12 cellular contexts compared by ENCODE assay signal in genomic region chr22:20242393-20243175, GRCh38. TPM values are rescaled to one million over a fixed set of nuclear protein-coding genes. Genes with fewer than 3 reads are reported as not detected.
A peak's percentile ranks its signal among the peaks of the same experiment; 100 is the strongest.
DNase-seq lines count a peak whose midpoint lies in the region; ATAC-seq and TF ChIP-seq lines count a peak whose summit lies in the region.
"Had no signal": no experiment of that assay in that cellular context is flagged by ENCODE, and none has a peak within 500 bp of the region (broad histone marks: within the 10 kb centered on the region; RNA-seq: fewer than 3 reads in every experiment).

No MANE protein-coding gene starts in this region.

- peaks cover 26% of the 10 kb centered on the region for H3K79me1 ChIP-seq in neuronal stem cell (ENCODE audit: low read depth, low read length)

- H3K4me2 ChIP-seq in neuronal stem cell (ENCODE audit: insufficient read depth, low read length, poor library complexity, severe bottlenecking) = no peak overlapping the region

- no peak overlapping the region for H3K27ac Mint-ChIP-seq in T-helper 1 cell treated with Interleukin-12 subunit alpha and Interleukin-12 subunit beta and Interleukin-4 antibody, amounts not matched to agents 30 μg/mL and 1 μg/mL, for 36 hours
- H3K27ac Mint-ChIP-seq in brain = peak overlapping the region in 3 of 5 experiments; percentile 95 to 96 (median 95)

- H2BK15ac ChIP-seq in neuronal stem cell (ENCODE audit: low read length) = peak overlapping the region; percentile 96

- peak overlapping the region; percentile 92 for H4K8ac ChIP-seq in neuronal stem cell (ENCODE audit: low read depth, low read length)

- no peaks in the 10 kb centered on the region for H3K9me3 Mint-ChIP-seq in T-helper 1 cell treated with Interleukin-12 subunit alpha and Interleukin-12 subunit beta and Interleukin-4 antibody, amounts not matched to agents 30 μg/mL and 1 μg/mL, for 36 hours
- H3K9me3 Mint-ChIP-seq in brain = peaks cover 0 to 3% (median 0%) of the 10 kb centered on the region in 5 experiments
- H3K9me3 Mint-ChIP-seq: neural progenitor cell had no signal

- H3K14ac ChIP-seq in neuronal stem cell (ENCODE audit: low read length) = peak overlapping the region; percentile 89

- no peaks in the 10 kb centered on the region for H3K27me3 Mint-ChIP-seq in T-helper 1 cell treated with Interleukin-12 subunit alpha and Interleukin-12 subunit beta and Interleukin-4 antibody, amounts not matched to agents 30 μg/mL and 1 μg/mL, for 36 hours (ENCODE audit: low read depth)
- peaks cover 2% of the 10 kb centered on the region for H3K27me3 Mint-ChIP-seq in brain

- peaks cover 23% of the 10 kb centered on the region for H3K4me1 Mint-ChIP-seq in T-helper 1 cell treated with Interleukin-12 subunit alpha and Interleukin-12 subunit beta and Interleukin-4 antibody, amounts not matched to agents 30 μg/mL and 1 μg/mL, for 36 hours (ENCODE audit: low read depth)
- peaks cover 96% of the 10 kb centered on the region for H3K4me1 Mint-ChIP-seq in brain

- H2BK12ac ChIP-seq in neuronal stem cell (ENCODE audit: low read length) = peak overlapping the region; percentile 59

- DNase-seq in NCI-H1694 treated with DMSO at 0.1 percent for 48 hours (lab: John Stamatoyannopoulos, UW) (peak; percentile 18), NCI-H1694 (lab: John Stamatoyannopoulos, UW) (no peak), neuronal stem cell (ENCODE audit: low spot score) (no peak), NCI-H1436 treated with DMSO at 0.1 percent for 48 hours (lab: John Stamatoyannopoulos, UW) (no peak), DMS79 (lab: John Stamatoyannopoulos, UW) (no peak), left lung (no peak)

- H3K27me3 ChIP-seq in neuronal stem cell (ENCODE audit: control insufficient read depth in 3 of 3, insufficient read depth in 3 of 3, low read depth in 1 of 3, low read length in 3 of 3) (no peaks in the 10 kb centered on the region), left lung (no peaks in the 10 kb centered on the region)
- H3K27me3 ChIP-seq: neural progenitor cell, testis had no signal

- peak overlapping the region; percentile 99 for H3K23ac ChIP-seq in neuronal stem cell (ENCODE audit: low read depth, low read length, poor library complexity)

- H3K4me3 Mint-ChIP-seq in T-helper 1 cell treated with Interleukin-12 subunit alpha and Interleukin-12 subunit beta and Interleukin-4 antibody, amounts not matched to agents 30 μg/mL and 1 μg/mL, for 36 hours = peak overlapping the region; percentile 31
- H3K4me3 Mint-ChIP-seq in brain = peak overlapping the region in 1 of 5 experiments; percentile 16
- H3K4me3 Mint-ChIP-seq: neural progenitor cell had no signal

- H3K4me3 ChIP-seq in neuronal stem cell (ENCODE audit: low read length in 2 of 2) (peak overlapping the region in 1 of 2 donors; percentile 26), left lung (no peak overlapping the region)
- H3K4me3 ChIP-seq: neural progenitor cell, sigmoid colon, testis had no signal

- H3K9me3 ChIP-seq in neuronal stem cell (replicated peaks in 1 of 2; ENCODE audit: control insufficient read depth in 2 of 2, insufficient read depth in 1 of 2, low read depth in 1 of 2, low read length in 2 of 2) (no peaks in the 10 kb centered on the region), left lung (no peaks in the 10 kb centered on the region)
- H3K9me3 ChIP-seq: sigmoid colon, testis had no signal

- peak overlapping the region; percentile 89 for H2AK5ac ChIP-seq in neuronal stem cell (ENCODE audit: low read depth, low read length)

- peak overlapping the region; percentile 65 for H3K18ac ChIP-seq in neuronal stem cell (ENCODE audit: low read length)

- H3K9ac ChIP-seq in neuronal stem cell (ENCODE audit: low read depth, low read length, poor library complexity) = no peak overlapping the region
- H3K9ac ChIP-seq: neural progenitor cell had no signal

- H2BK5ac ChIP-seq in neuronal stem cell (ENCODE audit: low read length) = peak overlapping the region; percentile 94

- H3K27ac ChIP-seq in neuronal stem cell (replicated peaks; ENCODE audit: low read length) = no peak overlapping the region
- peak overlapping the region in 1 of 2 donors; percentile 41 for H3K27ac ChIP-seq in left lung
- H3K27ac ChIP-seq: 22Rv1, neural progenitor cell, sigmoid colon, testis had no signal

- whole genome bisulfite sequencing in neuronal stem cell (ENCODE audit: extremely low coverage in 2 of 2, insufficient read length in 2 of 2, insufficient replicate concordance in 1 of 2), 2 donors = no CpG with 5 or more reads among the region's 42 CpGs

- no peak overlapping the region for H2AFZ ChIP-seq in neuronal stem cell (ENCODE audit: low read length)
- H2AFZ ChIP-seq: neural progenitor cell had no signal

- intact Hi-C loops in left lung (cut with DNase I) = no loop called here

- H3K36me3 Mint-ChIP-seq in T-helper 1 cell treated with Interleukin-12 subunit alpha and Interleukin-12 subunit beta and Interleukin-4 antibody, amounts not matched to agents 30 μg/mL and 1 μg/mL, for 36 hours (ENCODE audit: low read depth) = no peaks in the 10 kb centered on the region
- no peaks in the 10 kb centered on the region for H3K36me3 Mint-ChIP-seq in brain

- ATAC-seq in left lung = no peak

- TF ChIP-seq CTCF in brain (conservative IDR thresholded peaks at IDR 0.05) (no peak), left lung (IDR thresholded peaks at IDR 0.05) (no peak)

- H3K4ac ChIP-seq in neuronal stem cell (ENCODE audit: low read length) = peak overlapping the region; percentile 89

- H3K4me1 ChIP-seq in neuronal stem cell (ENCODE audit: control insufficient read depth in 2 of 2, insufficient read depth in 1 of 2, low read depth in 1 of 2, low read length in 2 of 2) (peaks cover 59 to 65% of the 10 kb centered on the region in 2 donors), left lung (peaks cover 23 to 57% of the 10 kb centered on the region in 2 donors)

- no peak overlapping the region for H4K91ac ChIP-seq in neuronal stem cell (ENCODE audit: low read depth, low read length, poor library complexity)

- peaks cover 15 to 16% of the 10 kb centered on the region in 2 donors for H3K36me3 ChIP-seq in neuronal stem cell (replicated peaks in 1 of 2; ENCODE audit: control insufficient read depth in 2 of 2, insufficient read depth in 2 of 2, low read length in 2 of 2)
- H3K36me3 ChIP-seq in left lung = peaks cover 0 to 12% of the 10 kb centered on the region in 2 donors
- H3K36me3 ChIP-seq: neural progenitor cell, sigmoid colon had no signal

- H2BK120ac ChIP-seq in neuronal stem cell (ENCODE audit: low read depth, low read length) = peak overlapping the region; percentile 54

RNA-seq across cellular contexts. Expression of gene RTN4R, which starts 25.5 kb away (rescaled TPM):
- 21.3 TPM for polyA plus RNA-seq in brain (ENCODE audit: insufficient read depth, low read depth, low replicate concordance)
- polyA plus RNA-seq in neuronal stem cell (2013, experiment 1 of 2) = 23.2 TPM
- polyA plus RNA-seq in neuronal stem cell (2013, experiment 2 of 2) = 22.9 TPM
- 10 to 100 TPM in 1 of 2 donors, 1 to 10 TPM in 1; 8.9 to 10.9 TPM for total RNA-seq in left lung
